1 cellular context compared by ENCODE assay signal in the genomic region with DNA sequence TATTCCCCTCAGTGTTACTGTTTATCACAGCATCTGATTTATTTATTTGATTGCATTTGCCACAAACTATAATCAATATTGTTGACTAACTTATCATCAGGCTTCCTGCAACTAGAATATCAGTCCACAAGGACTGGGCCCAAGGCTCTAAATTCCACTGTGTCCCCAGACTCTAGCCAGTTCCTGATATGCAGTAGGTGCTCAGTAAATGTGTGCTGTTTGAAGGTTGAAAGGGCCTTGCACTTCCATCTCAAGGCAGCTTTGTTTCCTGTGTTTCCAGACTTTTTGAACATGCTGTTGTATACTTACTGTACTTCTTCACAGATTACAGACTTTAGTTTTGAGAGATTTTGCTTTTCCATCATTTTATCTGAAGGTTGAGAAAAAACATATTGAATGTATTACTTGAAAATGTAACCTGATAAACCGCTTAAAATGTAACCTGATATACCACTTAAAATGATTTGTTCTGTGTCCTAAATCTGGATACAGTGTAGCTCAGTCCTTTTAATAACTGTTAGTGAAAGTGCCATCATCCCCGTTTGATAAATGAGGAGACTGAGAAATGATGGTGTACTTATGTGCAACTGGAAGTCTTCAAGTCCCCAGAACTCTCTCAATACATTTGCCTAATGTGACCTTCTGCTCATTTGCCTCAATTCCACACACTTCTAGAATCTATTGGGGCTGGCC.
TF ChIP-seq lines count a peak whose summit lies in the region.

No MANE protein-coding gene starts in this region.

TF ChIP-seq in SK-N-SH, 30 proteins besides CTCF, POLR2A, EP300 and RAD21:
- TF ChIP-seq TCF12 (IDR thresholded peaks at IDR 0.05) (peak; percentile 28; the same call in 1 of the 2 replicates), NRF1 (IDR thresholded peaks at IDR 0.05; ENCODE audit: low read depth, low read length) (no peak)
- TF ChIP-seq, protein P1, sequence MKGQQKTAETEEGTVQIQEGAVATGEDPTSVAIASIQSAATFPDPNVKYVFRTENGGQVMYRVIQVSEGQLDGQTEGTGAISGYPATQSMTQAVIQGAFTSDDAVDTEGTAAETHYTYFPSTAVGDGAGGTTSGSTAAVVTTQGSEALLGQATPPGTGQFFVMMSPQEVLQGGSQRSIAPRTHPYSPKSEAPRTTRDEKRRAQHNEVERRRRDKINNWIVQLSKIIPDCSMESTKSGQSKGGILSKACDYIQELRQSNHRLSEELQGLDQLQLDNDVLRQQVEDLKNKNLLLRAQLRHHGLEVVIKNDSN (IDR thresholded peaks at IDR 0.05; ENCODE audit: borderline replicate concordance, low read depth) = no peak
- TF ChIP-seq, protein P2, sequence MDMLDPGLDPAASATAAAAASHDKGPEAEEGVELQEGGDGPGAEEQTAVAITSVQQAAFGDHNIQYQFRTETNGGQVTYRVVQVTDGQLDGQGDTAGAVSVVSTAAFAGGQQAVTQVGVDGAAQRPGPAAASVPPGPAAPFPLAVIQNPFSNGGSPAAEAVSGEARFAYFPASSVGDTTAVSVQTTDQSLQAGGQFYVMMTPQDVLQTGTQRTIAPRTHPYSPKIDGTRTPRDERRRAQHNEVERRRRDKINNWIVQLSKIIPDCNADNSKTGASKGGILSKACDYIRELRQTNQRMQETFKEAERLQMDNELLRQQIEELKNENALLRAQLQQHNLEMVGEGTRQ (IDR thresholded peaks at IDR 0.05; ENCODE audit: borderline replicate concordance, low read depth, low read length) = no peak
